1 cellular context compared by ENCODE assay signal in the genomic region with DNA sequence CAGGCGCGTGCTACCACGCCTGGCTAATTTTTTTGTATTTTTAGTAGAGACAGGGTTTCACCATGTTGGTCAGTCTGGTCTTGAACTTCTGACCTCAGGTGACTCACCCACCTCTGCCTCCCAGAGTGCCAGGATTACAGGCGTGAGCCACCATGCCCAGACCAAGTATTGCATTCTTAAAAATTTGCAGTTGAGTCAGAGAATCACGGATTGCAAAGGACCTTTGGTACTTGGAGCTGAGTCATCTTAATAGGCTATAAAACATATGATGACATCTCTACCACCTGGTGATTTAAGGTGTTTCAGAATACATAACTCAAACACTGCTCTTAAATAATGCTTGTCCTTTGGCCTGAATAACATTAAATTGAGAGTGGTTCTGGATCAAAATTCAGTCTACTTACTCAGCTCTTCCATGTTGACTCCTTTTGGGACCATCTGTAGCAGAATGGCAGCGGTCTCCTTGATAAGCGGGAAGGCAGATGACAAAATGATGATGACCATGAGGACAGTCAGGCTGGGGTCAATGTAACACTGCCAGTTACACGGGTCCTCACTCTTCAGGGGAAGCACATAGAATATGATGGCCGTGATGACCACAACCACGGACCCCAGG.
A peak's percentile ranks its signal among the peaks of the same experiment; 100 is the strongest.
TF ChIP-seq lines count a peak whose summit lies in the region.

No MANE protein-coding gene starts in this region.

TF ChIP-seq in HCT116, 20 proteins besides CTCF, POLR2A, EP300 and RAD21 (continued from another document):
- TF ChIP-seq POLR2AphosphoS5 (IDR thresholded peaks at IDR 0.05; ENCODE audit: low read depth, low read length), result peak; percentile 30; the same call in 1 of the 2 replicates
- TF ChIP-seq EGR1 (IDR thresholded peaks at IDR 0.05; ENCODE audit: low read depth), result no peak
- TF ChIP-seq, protein P1, sequence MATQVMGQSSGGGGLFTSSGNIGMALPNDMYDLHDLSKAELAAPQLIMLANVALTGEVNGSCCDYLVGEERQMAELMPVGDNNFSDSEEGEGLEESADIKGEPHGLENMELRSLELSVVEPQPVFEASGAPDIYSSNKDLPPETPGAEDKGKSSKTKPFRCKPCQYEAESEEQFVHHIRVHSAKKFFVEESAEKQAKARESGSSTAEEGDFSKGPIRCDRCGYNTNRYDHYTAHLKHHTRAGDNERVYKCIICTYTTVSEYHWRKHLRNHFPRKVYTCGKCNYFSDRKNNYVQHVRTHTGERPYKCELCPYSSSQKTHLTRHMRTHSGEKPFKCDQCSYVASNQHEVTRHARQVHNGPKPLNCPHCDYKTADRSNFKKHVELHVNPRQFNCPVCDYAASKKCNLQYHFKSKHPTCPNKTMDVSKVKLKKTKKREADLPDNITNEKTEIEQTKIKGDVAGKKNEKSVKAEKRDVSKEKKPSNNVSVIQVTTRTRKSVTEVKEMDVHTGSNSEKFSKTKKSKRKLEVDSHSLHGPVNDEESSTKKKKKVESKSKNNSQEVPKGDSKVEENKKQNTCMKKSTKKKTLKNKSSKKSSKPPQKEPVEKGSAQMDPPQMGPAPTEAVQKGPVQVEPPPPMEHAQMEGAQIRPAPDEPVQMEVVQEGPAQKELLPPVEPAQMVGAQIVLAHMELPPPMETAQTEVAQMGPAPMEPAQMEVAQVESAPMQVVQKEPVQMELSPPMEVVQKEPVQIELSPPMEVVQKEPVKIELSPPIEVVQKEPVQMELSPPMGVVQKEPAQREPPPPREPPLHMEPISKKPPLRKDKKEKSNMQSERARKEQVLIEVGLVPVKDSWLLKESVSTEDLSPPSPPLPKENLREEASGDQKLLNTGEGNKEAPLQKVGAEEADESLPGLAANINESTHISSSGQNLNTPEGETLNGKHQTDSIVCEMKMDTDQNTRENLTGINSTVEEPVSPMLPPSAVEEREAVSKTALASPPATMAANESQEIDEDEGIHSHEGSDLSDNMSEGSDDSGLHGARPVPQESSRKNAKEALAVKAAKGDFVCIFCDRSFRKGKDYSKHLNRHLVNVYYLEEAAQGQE (IDR thresholded peaks at IDR 0.05; ENCODE audit: low read depth), result no peak
